In genomic region chr1:84851839-84852238, GRCh38 we compare ENCODE assay signal across 13 cellular contexts. TPM values are rescaled to one million over a fixed set of nuclear protein-coding genes. Genes with fewer than 3 reads are reported as not detected.
DNase-seq lines count a peak whose midpoint lies in the region; ATAC-seq and TF ChIP-seq lines count a peak whose summit lies in the region.
"Had no signal": no experiment of that assay in that cellular context is flagged by ENCODE, and none has a peak within 500 bp of the region (broad histone marks: within the 10 kb centered on the region; RNA-seq: fewer than 3 reads in every experiment).

No MANE protein-coding gene starts in this region.

- BruUV-seq in PC-9 (replicated peaks; lab: Mats Ljungman, UMichigan) = no TSS peak

- H3K9me2 ChIP-seq in PC-9 (ENCODE audit: insufficient read depth) = no peaks in the 10 kb centered on the region

- peak overlapping the region; percentile 50 for H3K4me2 ChIP-seq in PC-9

- H3K4me3 ChIP-seq in PC-9 = no peak overlapping the region
- no peak overlapping the region for H3K4me3 ChIP-seq in uterus
- H3K4me3 ChIP-seq in BE2C (ENCODE audit: low read depth, low read length) = no peak overlapping the region
- H3K4me3 ChIP-seq: body of pancreas, Peyer's patch, thoracic aorta had no signal

- H3K36me3 ChIP-seq in PC-9 (ENCODE audit: low read depth) (no peaks in the 10 kb centered on the region), uterus (no peaks in the 10 kb centered on the region), BE2C (no peaks in the 10 kb centered on the region)
- H3K36me3 ChIP-seq: Peyer's patch, thoracic aorta had no signal

- H3K79me2 ChIP-seq in PC-9 (ENCODE audit: low read depth) = no peaks in the 10 kb centered on the region

- H3K4me1 ChIP-seq in PC-9 (replicated peaks; ENCODE audit: insufficient read depth) = peaks cover 51% of the 10 kb centered on the region
- H3K4me1 ChIP-seq in uterus = no peaks in the 10 kb centered on the region
- H3K4me1 ChIP-seq in BE2C = peaks cover 19% of the 10 kb centered on the region
- H3K4me1 ChIP-seq: Peyer's patch had no signal

- TF ChIP-seq POLR2A in uterus (IDR thresholded peaks at IDR 0.05) = no peak

- intact Hi-C loops in PC-9 (cut with micrococcal nuclease; ENCODE audit: unreplicated experiment) = no loop called here
- intact Hi-C loops in uterus (cut with DNase I; ENCODE audit: low total_unique reads) = no loop called here

- no peaks in the 10 kb centered on the region for H4K20me1 ChIP-seq in PC-9 (ENCODE audit: insufficient read depth)

- POLR2A ChIA-PET in PC-9 (lab: Charles Lee; ENCODE audit: unreplicated experiment) = interaction anchor here (0.7 kb wide), 1 partner anchor 424 kb away, joined by 3 read pairs; no protein-coding TSS in a partner anchor

- H3K27me3 ChIP-seq in PC-9 (ENCODE audit: insufficient read depth, low read depth) (no peaks in the 10 kb centered on the region), uterus (no peaks in the 10 kb centered on the region), BE2C (no peaks in the 10 kb centered on the region)
- H3K27me3 ChIP-seq: body of pancreas, Peyer's patch had no signal

- CTCF ChIA-PET in PC-9 (lab: Charles Lee) = no interaction called here

- DNase-seq in EH (ENCODE audit: low read depth) (peak; percentile 94), PC-9 (peak; percentile 37 to 84), epithelial cell of prostate (ENCODE audit: low read depth, low spot score) (peak; percentile 54), omental fat pad (ENCODE audit: low spot score) (no peak), NCI-H526 (lab: John Stamatoyannopoulos, UW) (no peak), uterus (no peak), BE2C (no peak), NCI-H1417 (lab: John Stamatoyannopoulos, UW) (no peak)
- DNase-seq: body of pancreas, Peyer's patch had no signal

- no peak overlapping the region for H2AFZ ChIP-seq in PC-9

- peak; percentile 21 for ATAC-seq in omental fat pad (ENCODE audit: low FRiP score)
- ATAC-seq: body of pancreas had no signal

- peaks cover 22% of the 10 kb centered on the region for H3F3A ChIP-seq in PC-9 (ENCODE audit: insufficient read depth, low read depth)

- no peak overlapping the region for H3K27ac ChIP-seq in PC-9
- H3K27ac ChIP-seq in epithelial cell of prostate = peak overlapping the region; percentile 91
- H3K27ac ChIP-seq in uterus = no peak overlapping the region
- H3K27ac ChIP-seq: body of pancreas, Peyer's patch, thoracic aorta, VCaP had no signal

- TF ChIP-seq CTCF in PC-9 (conservative IDR thresholded peaks at IDR 0.05) = no peak
- TF ChIP-seq CTCF in omental fat pad (IDR thresholded peaks at IDR 0.05) = no peak
- TF ChIP-seq CTCF in uterus (IDR thresholded peaks at IDR 0.05) = no peak
- no peak for TF ChIP-seq CTCF in BE2C (IDR thresholded peaks at IDR 0.05; ENCODE audit: low read depth, low read length)

- H3K9me3 ChIP-seq in PC-9 (ENCODE audit: insufficient read depth, low read depth) (no peaks in the 10 kb centered on the region), uterus (no peaks in the 10 kb centered on the region), BE2C (no peaks in the 10 kb centered on the region)
- H3K9me3 ChIP-seq: body of pancreas, Peyer's patch, thoracic aorta had no signal

RNA-seq across cellular contexts. Expression of gene LPAR3, which starts 41.2 kb away (rescaled TPM):
- total RNA-seq in PC-9 (2021) (not detected in 2 replicates), omental fat pad (under 1 TPM in 1 of 4 donors, not detected in 3; 0.72 TPM), uterus (10 to 100 TPM in 2 of 4 donors, 1 to 10 TPM in 1, not detected in 1; 2.2 to 23.6 (median 13.5) TPM)
- polyA plus RNA-seq in BE2C (2012; ENCODE audit: insufficient read depth, insufficient read length, low read depth) = 3.0 TPM
- total RNA-seq: lung microvascular endothelial cell had no signal

Comparison
In these comparisons a context has a peak if more than half of its experiments do, and no peak if none do; other contexts are left out.
1. DNase-seq: peak in EH (single experiment), PC-9 (2 of 2) and epithelial cell of prostate (single experiment); none in omental fat pad (single experiment), NCI-H526 (0 of 2), uterus (0 of 2), BE2C (single experiment) and NCI-H1417 (0 of 3).